ENCODE assay signal across 8 cellular contexts in the genomic region with DNA sequence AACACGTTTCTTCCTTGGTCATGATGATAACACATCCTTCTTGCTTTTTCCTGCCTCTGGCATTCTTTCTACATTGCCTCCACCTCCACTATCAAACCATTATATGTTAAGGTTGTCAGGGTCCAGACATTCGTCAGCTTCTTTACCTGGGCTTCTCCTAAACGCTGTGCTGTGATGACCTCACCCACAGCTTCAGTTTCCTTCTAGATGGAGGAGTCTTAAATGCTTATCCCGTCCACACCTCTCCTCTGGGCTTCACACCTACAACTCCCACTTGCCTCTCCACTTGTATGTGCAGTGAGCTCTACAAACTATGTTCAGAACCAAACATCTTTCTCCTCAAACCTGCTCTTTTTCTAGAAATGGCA. TPM values are rescaled to one million over a fixed set of nuclear protein-coding genes. Genes with fewer than 3 reads are reported as not detected.
DNase-seq lines count a peak whose midpoint lies in the region; ATAC-seq and TF ChIP-seq lines count a peak whose summit lies in the region.

No MANE protein-coding gene starts in this region.

- peak; percentile 24 to 32 for ATAC-seq in activated T-cell treated with anti-CD3 and anti-CD28 coated beads, Interleukin-2, amount 50 U/mL, for 72 hours (replicated peaks in 1 of 2)
- ATAC-seq in RWPE2 (ENCODE audit: low read depth) (no peak), HG02970 (IDR thresholded peaks at IDR 0.05; ENCODE audit: low FRiP score, unreplicated experiment) (no peak)

- intact Hi-C loops in transverse colon (cut with DNase I; ENCODE audit: low total_unique reads), result no loop called here

- no peak overlapping the region for H3K4me3 Mint-ChIP-seq in activated T-cell treated with anti-CD3 and anti-CD28 coated beads, Interleukin-2, amount 50 U/mL, for 72 hours
- no peak overlapping the region for H3K4me3 Mint-ChIP-seq in activated T-cell treated with anti-CD3 and anti-CD28 coated beads, Interleukin-2, amount 50 U/mL, for 24 hours

- peaks cover 3% of the 10 kb centered on the region in 2 donors for H3K9me3 Mint-ChIP-seq in activated T-cell treated with anti-CD3 and anti-CD28 coated beads, Interleukin-2, amount 50 U/mL, for 72 hours
- H3K9me3 Mint-ChIP-seq in activated T-cell treated with anti-CD3 and anti-CD28 coated beads, Interleukin-2, amount 50 U/mL, for 24 hours, result peaks cover 10% of the 10 kb centered on the region

- H3K27me3 ChIP-seq in RWPE2 (ENCODE audit: insufficient read depth, poor library complexity, severe bottlenecking) (no peaks in the 10 kb centered on the region), iPS-18a (ENCODE audit: control insufficient read depth, insufficient read depth, low read length) (peaks cover 43% of the 10 kb centered on the region), transverse colon (no peaks in the 10 kb centered on the region)

- TF ChIP-seq POLR2A in transverse colon (IDR thresholded peaks at IDR 0.05), result no peak

- H3K27me3 Mint-ChIP-seq in activated T-cell treated with anti-CD3 and anti-CD28 coated beads, Interleukin-2, amount 50 U/mL, for 72 hours (ENCODE audit: low read depth), result no peaks in the 10 kb centered on the region
- H3K27me3 Mint-ChIP-seq in activated T-cell treated with anti-CD3 and anti-CD28 coated beads, Interleukin-2, amount 50 U/mL, for 24 hours, result no peaks in the 10 kb centered on the region

- H3K27ac Mint-ChIP-seq in activated T-cell treated with anti-CD3 and anti-CD28 coated beads, Interleukin-2, amount 50 U/mL, for 72 hours, result no peak overlapping the region
- H3K27ac Mint-ChIP-seq in activated T-cell treated with anti-CD3 and anti-CD28 coated beads, Interleukin-2, amount 50 U/mL, for 24 hours, result no peak overlapping the region

- H3K4me1 Mint-ChIP-seq in activated T-cell treated with anti-CD3 and anti-CD28 coated beads, Interleukin-2, amount 50 U/mL, for 72 hours (ENCODE audit: low read depth), result peaks cover 48% of the 10 kb centered on the region
- peaks cover 39% of the 10 kb centered on the region for H3K4me1 Mint-ChIP-seq in activated T-cell treated with anti-CD3 and anti-CD28 coated beads, Interleukin-2, amount 50 U/mL, for 24 hours (ENCODE audit: low read depth)

- in situ Hi-C loops in transverse colon (cut with MboI; ENCODE audit: low pct_ligation_motif_present in 1 of 4, low pct_unique_long_range_greater_than_20kb in 1 of 4, low sequenced_read_pairs in 3 of 4), result loop anchor here in 1 of 4 donors (10.0 to 25.0 kb wide), 2 partner anchors 127 to 670 kb away; a partner anchor contains a TSS

- TF ChIP-seq EP300 in transverse colon (IDR thresholded peaks at IDR 0.05; ENCODE audit: low read depth), result no peak

- WGBS in transverse colon (ENCODE audit: low coverage in 1 of 2), 2 donors, result 39% methylated on average over 3 to 4 of the region's 4 CpGs

- peak overlapping the region; percentile 24 for H3K9ac ChIP-seq in iPS-18a (ENCODE audit: low read length)

- peak in 1 of 2 donors; percentile 38 for DNase-seq in activated T-cell treated with anti-CD3 and anti-CD28 coated beads, Interleukin-2, amount 50 U/mL, for 72 hours
- DNase-seq in activated T-cell treated with anti-CD3 and anti-CD28 coated beads, Interleukin-2, amount 50 U/mL, for 24 hours, result no peak
- DNase-seq in RWPE2 (ENCODE audit: low spot score) (no peak), transverse colon (no peak), cerebellar nuclear complex (lab: John Stamatoyannopoulos, UW) (no peak), NCI-H446 treated with DMSO at 0.1 percent for 48 hours (lab: John Stamatoyannopoulos, UW) (no peak)

- H3K36me3 Mint-ChIP-seq in activated T-cell treated with anti-CD3 and anti-CD28 coated beads, Interleukin-2, amount 50 U/mL, for 72 hours (ENCODE audit: insufficient read depth in 2 of 2), result peaks cover 12 to 26% of the 10 kb centered on the region in 2 donors
- peaks cover 12% of the 10 kb centered on the region for H3K36me3 Mint-ChIP-seq in activated T-cell treated with anti-CD3 and anti-CD28 coated beads, Interleukin-2, amount 50 U/mL, for 24 hours (ENCODE audit: low read depth)

- H3K36me3 ChIP-seq in RWPE2 (ENCODE audit: low read depth), result peaks cover 25% of the 10 kb centered on the region
- H3K36me3 ChIP-seq in iPS-18a (ENCODE audit: control insufficient read depth, low read depth, low read length), result peaks cover 7% of the 10 kb centered on the region
- H3K36me3 ChIP-seq in transverse colon, result peaks cover 0 to 4% (median 0%) of the 10 kb centered on the region in 4 donors

- H3K4me3 ChIP-seq in RWPE2 (ENCODE audit: severe bottlenecking) (peak overlapping the region; percentile 93), iPS-18a (ENCODE audit: low read length) (peak overlapping the region; percentile 94), transverse colon (peak overlapping the region in 3 of 4 donors; percentile 70 to 78 (median 75))

- no peaks in the 10 kb centered on the region for H3K9me3 ChIP-seq in RWPE2 (ENCODE audit: severe bottlenecking)
- no peaks in the 10 kb centered on the region for H3K9me3 ChIP-seq in iPS-18a (ENCODE audit: control insufficient read depth, low read depth, low read length)
- H3K9me3 ChIP-seq in transverse colon, result no peaks in the 10 kb centered on the region

- peaks cover 16% of the 10 kb centered on the region for H3K4me1 ChIP-seq in RWPE2 (ENCODE audit: insufficient read depth, poor library complexity, severe bottlenecking)
- peaks cover 4% of the 10 kb centered on the region for H3K4me1 ChIP-seq in iPS-18a (ENCODE audit: control insufficient read depth, low read depth, low read length)
- peaks cover 3 to 48% (median 21%) of the 10 kb centered on the region in 4 donors for H3K4me1 ChIP-seq in transverse colon

- peak overlapping the region; percentile 42 for H3K27ac ChIP-seq in RWPE2 (ENCODE audit: poor library complexity, severe bottlenecking)
- no peak overlapping the region for H3K27ac ChIP-seq in iPS-18a (ENCODE audit: low read length)
- H3K27ac ChIP-seq in transverse colon, result peak overlapping the region; percentile 88 to 96 (median 94)

- TF ChIP-seq CTCF in RWPE2 (IDR thresholded peaks at IDR 0.05; ENCODE audit: poor library complexity, severe bottlenecking) (no peak), transverse colon (IDR thresholded peaks at IDR 0.05) (no peak)

RNA-seq across cellular contexts. Expression of a gene that starts 0.7 kb away (rescaled TPM):
- 100 to 1,000 TPM; 441 to 563 TPM for total RNA-seq in activated T-cell treated with anti-CD3 and anti-CD28 coated beads, Interleukin-2, amount 50 U/mL, for 72 hours
- 10 to 100 TPM; 23.2 to 67.8 (median 52.2) TPM for total RNA-seq in transverse colon

Comparison
In these comparisons a context has a peak if more than half of its experiments do, and no peak if none do; other contexts are left out.
1. ATAC-seq: peak in activated T-cell treated with anti-CD3 and anti-CD28 coated beads, Interleukin-2, amount 50 U/mL, for 72 hours (2 of 2); none in RWPE2 (single experiment) and HG02970 (single experiment).
2. RNA of a gene that starts 0.7 kb away (total RNA-seq): 441 to 563 TPM in activated T-cell treated with anti-CD3 and anti-CD28 coated beads, Interleukin-2, amount 50 U/mL, for 72 hours; 23.2 to 67.8 TPM in transverse colon; every median in the first group is over 4 times any median in the second.
3. Peak in every context shown above with its lines, with median percentiles within 50 percentile points of each other: H3K4me3 ChIP-seq.